Comparison of ENCODE assay signal across 1 cellular context in genomic region chr5:18113724-18114123, GRCh38.
TF ChIP-seq lines count a peak whose summit lies in the region.

No MANE protein-coding gene starts in this region.

TF ChIP-seq in GM12878, 131 proteins besides CTCF, POLR2A, EP300 and RAD21 (continued from another document):
- TF ChIP-seq ZNF687 (IDR thresholded peaks at IDR 0.05) (no peak), ZZZ3 (IDR thresholded peaks at IDR 0.05; ENCODE audit: control insufficient read depth, insufficient read length, low read depth) (no peak), CREB1 (IDR thresholded peaks at IDR 0.05; ENCODE audit: low read depth) (no peak), CBX3 (IDR thresholded peaks at IDR 0.05; ENCODE audit: borderline replicate concordance, low read depth) (no peak), TARDBP (IDR thresholded peaks at IDR 0.05; ENCODE audit: borderline replicate concordance) (no peak), PKNOX1 (IDR thresholded peaks at IDR 0.05) (no peak), IRF4 (IDR thresholded peaks at IDR 0.05; ENCODE audit: low read depth, low read length) (no peak), BCLAF1 (IDR thresholded peaks at IDR 0.05) (no peak), MTA3 (IDR thresholded peaks at IDR 0.05; ENCODE audit: borderline replicate concordance, low read length) (no peak), ZNF592 (IDR thresholded peaks at IDR 0.05) (no peak), SREBF1 (IDR thresholded peaks at IDR 0.05; ENCODE audit: low read length) (no peak), NR2F1 (conservative IDR thresholded peaks at IDR 0.05) (no peak), MYC (IDR thresholded peaks at IDR 0.05; ENCODE audit: insufficient read depth, insufficient read length, insufficient replicate concordance, low read length, severe bottlenecking) (no peak), SMARCA5 (IDR thresholded peaks at IDR 0.05) (no peak), GATAD2B (conservative IDR thresholded peaks at IDR 0.05; ENCODE audit: low read depth) (no peak)
TF ChIP-seq in GM12878: peak in this region for 0.
